In genomic region chr2:69309336-69310048, GRCh38 we compare ENCODE assay signal across 8 cellular contexts.
DNase-seq lines count a peak whose midpoint lies in the region; ATAC-seq and TF ChIP-seq lines count a peak whose summit lies in the region.
"Had no signal": no experiment of that assay in that cellular context is flagged by ENCODE, and none has a peak within 500 bp of the region (broad histone marks: within the 10 kb centered on the region; RNA-seq: fewer than 3 reads in every experiment).

No MANE protein-coding gene starts in this region.

- no peaks in the 10 kb centered on the region for H3K36me3 ChIP-seq in thyroid gland

- peaks cover 9% of the 10 kb centered on the region for H3K4me1 Mint-ChIP-seq in activated naive CD8-positive, alpha-beta T cell treated with anti-CD3 and anti-CD28 coated beads for 36 hours

- peaks cover 5% of the 10 kb centered on the region for H3K36me3 Mint-ChIP-seq in activated naive CD8-positive, alpha-beta T cell treated with anti-CD3 and anti-CD28 coated beads for 36 hours

- no peak for TF ChIP-seq POLR2A in thyroid gland (IDR thresholded peaks at IDR 0.05)

- peak overlapping the region; percentile 19 to 70 (median 37) for H3K27ac ChIP-seq in thyroid gland

- peaks cover 23% of the 10 kb centered on the region for H3K27me3 Mint-ChIP-seq in activated naive CD8-positive, alpha-beta T cell treated with anti-CD3 and anti-CD28 coated beads for 36 hours

- no peaks in the 10 kb centered on the region for H3K27me3 ChIP-seq in thyroid gland

- peaks cover 15 to 38% of the 10 kb centered on the region in 2 donors for H3K4me1 ChIP-seq in thyroid gland

- peaks cover 3% of the 10 kb centered on the region for H3K9me3 Mint-ChIP-seq in activated naive CD8-positive, alpha-beta T cell treated with anti-CD3 and anti-CD28 coated beads for 36 hours

- 45 to 46% methylated on average over 8 of the region's 8 CpGs for WGBS in thyroid gland, 2 donors

- no peak overlapping the region for H3K4me3 Mint-ChIP-seq in activated naive CD8-positive, alpha-beta T cell treated with anti-CD3 and anti-CD28 coated beads for 36 hours

- DNase-seq in NCI-H1092 treated with DMSO at 0.1 percent for 48 hours (lab: John Stamatoyannopoulos, UW) (peak; percentile 16), astrocyte of the hippocampus (ENCODE audit: low read depth, low spot score) (peak; percentile 38), kidney tubule cell (ENCODE audit: low spot score) (peak; percentile 16), thyroid gland (peak; percentile 26 to 42), NCI-H345 (lab: John Stamatoyannopoulos, UW) (no peak)
- no peak for DNase-seq in activated naive CD8-positive, alpha-beta T cell treated with anti-CD3 and anti-CD28 coated beads for 36 hours

- ATAC-seq in HG03457 (IDR thresholded peaks at IDR 0.05; ENCODE audit: unreplicated experiment) = no peak

- no peak overlapping the region for H3K4me3 ChIP-seq in thyroid gland (replicated peaks in 1 of 3)
- H3K4me3 ChIP-seq: lung had no signal

- no peak for TF ChIP-seq CTCF in thyroid gland (IDR thresholded peaks at IDR 0.05)

- H3K9me3 ChIP-seq in thyroid gland = no peaks in the 10 kb centered on the region

- no peak overlapping the region for H3K27ac Mint-ChIP-seq in activated naive CD8-positive, alpha-beta T cell treated with anti-CD3 and anti-CD28 coated beads for 36 hours

- intact Hi-C loops in thyroid gland (cut with DNase I) = loop anchor here (5.0 to 10.0 kb wide), 3 partner anchors 145 to 297 kb away; partner anchors contain the start of gene ANTXR1

Comparison
In these comparisons a context has a peak if more than half of its experiments do, and no peak if none do; other contexts are left out.
1. DNase-seq: peak in NCI-H1092 treated with DMSO at 0.1 percent for 48 hours (single experiment), astrocyte of the hippocampus (single experiment), kidney tubule cell (single experiment) and thyroid gland (2 of 2); none in activated naive CD8-positive, alpha-beta T cell treated with anti-CD3 and anti-CD28 coated beads for 36 hours (single experiment) and NCI-H345 (single experiment).